Comparison of ENCODE assay signal across 16 cellular contexts in genomic region chr7:76272872-76273271, GRCh38. TPM values are rescaled to one million over a fixed set of nuclear protein-coding genes. Genes with fewer than 3 reads are reported as not detected.
A peak's percentile ranks its signal among the peaks of the same experiment; 100 is the strongest.
DNase-seq lines count a peak whose midpoint lies in the region; ATAC-seq, FAIRE-seq and TF ChIP-seq lines count a peak whose summit lies in the region.
"Had no signal": no experiment of that assay in that cellular context is flagged by ENCODE, and none has a peak within 500 bp of the region (broad histone marks: within the 10 kb centered on the region; RNA-seq: fewer than 3 reads in every experiment).

No MANE protein-coding gene starts in this region.

- FAIRE-seq in H54 (lab: Jason Lieb, UNC), result no peak
- FAIRE-seq: endothelial cell of umbilical vein had no signal

- H4K20me1 ChIP-seq in BLaER1 treated with 17β-estradiol and CSF1 and Interleukin-3, amounts not matched to agents 10 nM and 100 nM, result peaks cover 0 to 6% (median 0%) of the 10 kb centered on the region in 11 experiments; a peak in 3 of 22 replicates

- peaks cover 18% of the 10 kb centered on the region for H3K27me3 Mint-ChIP-seq in activated naive CD8-positive, alpha-beta T cell treated with anti-CD3 and anti-CD28 coated beads, Interleukin-2, amount 10 ng/mL, durations not matched to agents 7 days and 5 days

- H3K9me3 Mint-ChIP-seq in activated naive CD8-positive, alpha-beta T cell treated with anti-CD3 and anti-CD28 coated beads, Interleukin-2, amount 10 ng/mL, durations not matched to agents 7 days and 5 days, result no peaks in the 10 kb centered on the region
- H3K9me3 Mint-ChIP-seq: mesothelial cell of epicardium had no signal

- DNase-seq in activated naive CD8-positive, alpha-beta T cell treated with anti-CD3 and anti-CD28 coated beads, Interleukin-2, amount 10 ng/mL, durations not matched to agents 7 days and 5 days, result no peak
- DNase-seq in H54 (ENCODE audit: insufficient read length, low spot score) (no peak), SK-N-DZ (ENCODE audit: low spot score) (no peak), middle frontal gyrus (ENCODE audit: extremely low spot score, low spot score) (no peak), retina (no peak)
- DNase-seq: anterior cingulate cortex, hippocampal formation, NCI-H526, SW 1271, transverse colon had no signal

- peak overlapping the region in 10 of 11 experiments; percentile 42 to 59 (median 50); a peak in 21 of 22 replicates for H3K4me2 ChIP-seq in BLaER1 treated with 17β-estradiol and CSF1 and Interleukin-3, amounts not matched to agents 10 nM and 100 nM

- H3K4me1 Mint-ChIP-seq in activated naive CD8-positive, alpha-beta T cell treated with anti-CD3 and anti-CD28 coated beads, Interleukin-2, amount 10 ng/mL, durations not matched to agents 7 days and 5 days, result peaks cover 14% of the 10 kb centered on the region

- H3K27ac Mint-ChIP-seq in activated naive CD8-positive, alpha-beta T cell treated with anti-CD3 and anti-CD28 coated beads, Interleukin-2, amount 10 ng/mL, durations not matched to agents 7 days and 5 days, result peak overlapping the region; percentile 81
- H3K27ac Mint-ChIP-seq: mesothelial cell of epicardium had no signal

- no peak for TF ChIP-seq POLR2A in H54 (IDR thresholded peaks at IDR 0.05; ENCODE audit: low read depth, low read length)

- peak overlapping the region in 4 of 11 experiments; percentile 8 to 39 (median 19); a peak in 4 of 22 replicates for H3K9ac ChIP-seq in BLaER1 treated with 17β-estradiol and CSF1 and Interleukin-3, amounts not matched to agents 10 nM and 100 nM

- no peak overlapping the region for H3K4me3 ChIP-seq in BLaER1 treated with 17β-estradiol and CSF1 and Interleukin-3, amounts not matched to agents 10 nM and 100 nM
- H3K4me3 ChIP-seq: right atrium auricular region, transverse colon had no signal

- H3K27me3 ChIP-seq in BLaER1 treated with 17β-estradiol and CSF1 and Interleukin-3, amounts not matched to agents 10 nM and 100 nM, result peaks cover 7 to 70% (median 41%) of the 10 kb centered on the region in 11 experiments; a peak in 20 of 22 replicates

- H3K9me3 ChIP-seq in BLaER1 treated with 17β-estradiol and CSF1 and Interleukin-3, amounts not matched to agents 10 nM and 100 nM (replicated peaks in 1 of 11), result no peaks in the 10 kb centered on the region
- H3K9me3 ChIP-seq: right atrium auricular region, transverse colon had no signal

- H3K4me3 Mint-ChIP-seq in activated naive CD8-positive, alpha-beta T cell treated with anti-CD3 and anti-CD28 coated beads, Interleukin-2, amount 10 ng/mL, durations not matched to agents 7 days and 5 days, result peak overlapping the region; percentile 63
- H3K4me3 Mint-ChIP-seq: mesothelial cell of epicardium had no signal

- no peaks in the 10 kb centered on the region for H3K36me3 Mint-ChIP-seq in activated naive CD8-positive, alpha-beta T cell treated with anti-CD3 and anti-CD28 coated beads, Interleukin-2, amount 10 ng/mL, durations not matched to agents 7 days and 5 days
- H3K36me3 Mint-ChIP-seq: mesothelial cell of epicardium had no signal

- H3K4me1 ChIP-seq in BLaER1 treated with 17β-estradiol and CSF1 and Interleukin-3, amounts not matched to agents 10 nM and 100 nM, result peaks cover 11 to 26% (median 18%) of the 10 kb centered on the region in 10 experiments; a peak in 19 of 20 replicates

- no peaks in the 10 kb centered on the region for H3K36me3 ChIP-seq in BLaER1 treated with 17β-estradiol and CSF1 and Interleukin-3, amounts not matched to agents 10 nM and 100 nM
- H3K36me3 ChIP-seq: right atrium auricular region, transverse colon had no signal

- POLR2A ChIA-PET in activated naive CD8-positive, alpha-beta T cell treated with anti-CD3 and anti-CD28 coated beads, Interleukin-2, amount 10 ng/mL, durations not matched to agents 7 days and 5 days (lab: Charles Lee), result no interaction called here

- ATAC-seq in GM18517 (IDR thresholded peaks at IDR 0.05; ENCODE audit: unreplicated experiment), result peak; percentile 63
- peak; percentile 41 for ATAC-seq in HG03460 (IDR thresholded peaks at IDR 0.05; ENCODE audit: unreplicated experiment)
- peak; percentile 62 for ATAC-seq in activated naive CD8-positive, alpha-beta T cell treated with anti-CD3 and anti-CD28 coated beads, Interleukin-2, amount 10 ng/mL, durations not matched to agents 7 days and 5 days (ENCODE audit: low read depth)

- H3K27ac ChIP-seq in BLaER1 treated with 17β-estradiol and CSF1 and Interleukin-3, amounts not matched to agents 10 nM and 100 nM, result peak overlapping the region in 3 of 11 experiments; percentile 8 to 19 (median 16); a peak in 4 of 22 replicates
- H3K27ac ChIP-seq: right atrium auricular region, transverse colon had no signal

RNA-seq across cellular contexts. Expression of gene HSPB1, which starts 29.6 kb away (rescaled TPM):
- 10 to 100 TPM; 43.3 to 47.9 TPM for total RNA-seq in activated naive CD8-positive, alpha-beta T cell treated with anti-CD3 and anti-CD28 coated beads, Interleukin-2, amount 10 ng/mL, durations not matched to agents 7 days and 5 days
- 24.8 and 32.8 TPM in 2 replicates for polyA plus RNA-seq in SK-N-DZ (2014; cell fraction: cytosol; rRNA removed)
- polyA plus RNA-seq in SK-N-DZ (2014; cell fraction: nucleus; rRNA removed), result 8.4 and 14.6 TPM in 2 replicates
